ENCODE assay signal across 27 cellular contexts in the genomic region with DNA sequence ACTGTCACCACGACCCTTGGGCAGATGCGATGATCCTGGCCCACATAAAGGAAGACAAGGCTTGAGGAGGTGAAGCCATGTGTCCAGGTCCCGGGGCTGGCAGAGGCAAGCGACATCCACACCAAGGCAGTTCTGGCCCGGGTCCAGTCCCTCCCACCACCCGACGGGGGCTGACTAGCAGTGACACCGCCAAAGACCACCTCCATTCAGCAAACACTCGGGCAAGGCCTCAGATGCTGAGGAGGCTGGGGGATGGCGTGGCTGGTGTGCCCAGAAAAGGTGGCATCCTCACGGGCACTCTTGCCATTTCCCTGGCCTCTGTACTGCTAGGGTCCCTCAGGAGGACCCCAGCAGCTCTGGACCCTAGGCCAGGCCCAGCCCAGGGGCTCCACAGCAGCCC.
"Had no signal": no experiment of that assay in that cellular context is flagged by ENCODE, and none has a peak within 500 bp of the region (broad histone marks: within the 10 kb centered on the region; RNA-seq: fewer than 3 reads in every experiment).

No MANE protein-coding gene starts in this region.

- H3K27ac Mint-ChIP-seq: activated CD4-positive, alpha-beta memory T cell treated with anti-CD3 and anti-CD28 coated beads, Interleukin-2, amount 10 ng/mL, durations not matched to agents 7 days and 5 days; activated T-cell treated with anti-CD3 and anti-CD28 coated beads, Interleukin-2, amount 50 U/mL, for 72 hours; nephron had no signal

- H3K9me3 ChIP-seq: adrenal gland, gastroesophageal sphincter, pancreas, prostate gland, tibial nerve had no signal

- H3K4me3 Mint-ChIP-seq: activated CD4-positive, alpha-beta memory T cell treated with anti-CD3 and anti-CD28 coated beads, Interleukin-2, amount 10 ng/mL, durations not matched to agents 7 days and 5 days; activated CD8-positive, alpha-beta memory T cell treated with anti-CD3 and anti-CD28 coated beads, Interleukin-2, amount 10 ng/mL, durations not matched to agents 7 days and 5 days; activated T-cell treated with anti-CD3 and anti-CD28 coated beads, Interleukin-2, amount 50 U/mL, for 72 hours; brain; nephron had no signal

- DNase-seq: activated CD4-positive, alpha-beta T cell treated with anti-CD3 and anti-CD28 coated beads for 4 hours; activated CD4-positive, CD25-positive, alpha-beta regulatory T cell; activated naive CD4-positive, alpha-beta T cell; adrenal gland; aorta; cerebellar nuclear complex; dorsolateral prefrontal cortex; effector memory CD4-positive, alpha-beta T cell; islet precursor cell; left cardiac atrium; mammary epithelial cell; stimulated activated CD4-positive, alpha-beta T cell treated with anti-CD3 and anti-CD28 coated beads, Interleukin-15, amount 100 ng/mL, for 24 hours; stimulated activated CD4-positive, alpha-beta T cell treated with anti-CD3 and anti-CD28 coated beads, Interleukin-2, amount 100 ng/mL, for 24 hours; stimulated activated naive CD4-positive, alpha-beta T cell treated with Interleukin-2 at 50 U/mL for 16 hours had no signal

- H3K4me1 Mint-ChIP-seq: nephron had no signal

- H3K27ac ChIP-seq: adrenal gland, cardiac muscle cell, coronary artery, dorsolateral prefrontal cortex, gastroesophageal sphincter, hepatocyte, pancreas, prostate gland, tibial nerve had no signal

- H3K9me3 Mint-ChIP-seq: brain, nephron had no signal

- H3K27me3 ChIP-seq: adrenal gland, cardiac muscle cell, dorsolateral prefrontal cortex, gastroesophageal sphincter, hepatocyte, pancreas, tibial nerve had no signal

- H3K4me3 ChIP-seq: adrenal gland, cardiac muscle cell, coronary artery, dorsolateral prefrontal cortex, gastroesophageal sphincter, hepatocyte, pancreas, prostate gland, smooth muscle cell, tibial nerve had no signal

- H3K27me3 Mint-ChIP-seq: activated CD4-positive, alpha-beta memory T cell treated with anti-CD3 and anti-CD28 coated beads, Interleukin-2, amount 10 ng/mL, durations not matched to agents 7 days and 5 days; activated CD8-positive, alpha-beta memory T cell treated with anti-CD3 and anti-CD28 coated beads, Interleukin-2, amount 10 ng/mL, durations not matched to agents 7 days and 5 days; brain had no signal

- ATAC-seq: gastroesophageal sphincter, left cardiac atrium, pancreas had no signal
